In the genomic region with DNA sequence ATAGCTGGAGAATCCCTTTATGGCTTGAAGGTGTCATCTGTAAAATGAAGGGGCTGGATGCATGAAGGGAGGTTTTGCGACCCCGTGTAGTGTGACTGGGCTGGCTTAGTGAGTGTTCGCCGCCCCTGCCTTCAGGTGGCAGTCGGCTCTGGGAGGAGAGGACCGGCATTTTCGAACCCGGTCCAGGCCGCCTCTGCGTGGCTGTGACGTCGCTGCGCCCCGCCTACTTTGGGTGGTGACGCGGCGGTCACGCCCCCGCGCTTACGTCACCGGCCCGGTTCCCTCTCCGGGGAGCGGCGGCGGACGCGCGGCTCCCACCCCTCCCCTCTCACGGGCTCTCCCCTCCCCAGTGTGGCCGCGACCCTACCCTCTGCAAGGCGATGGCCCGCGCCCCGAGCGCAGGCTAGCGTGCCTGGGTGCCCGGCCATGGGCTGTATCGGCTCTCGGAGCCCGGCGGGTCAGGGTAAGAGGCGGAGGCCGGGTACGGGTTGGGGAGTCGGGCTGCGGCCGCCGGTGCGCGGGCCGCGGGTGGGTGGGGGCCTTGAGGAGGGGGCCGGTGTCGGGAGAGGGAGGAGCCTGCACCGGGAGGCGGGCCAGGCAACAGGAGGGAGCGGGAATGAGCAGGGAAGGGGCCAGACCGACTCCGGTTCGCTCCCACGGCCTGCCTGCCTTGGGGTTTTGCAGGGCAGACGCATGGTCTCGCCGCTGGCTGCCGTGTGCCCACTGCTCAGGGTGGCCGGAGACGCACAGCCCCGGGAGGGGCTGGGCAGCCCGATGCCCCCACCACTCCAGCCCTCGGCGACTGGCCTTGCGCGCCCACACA, we compare ENCODE assay signal across 8 cellular contexts. TPM values are rescaled to one million over a fixed set of nuclear protein-coding genes. Genes with fewer than 3 reads are reported as not detected.
DNase-seq lines count a peak whose midpoint lies in the region; ATAC-seq, FAIRE-seq and TF ChIP-seq lines count a peak whose summit lies in the region.

No MANE protein-coding gene starts in this region.

- no peak for TF ChIP-seq CTCF in kidney epithelial cell (IDR thresholded peaks at IDR 0.05; ENCODE audit: insufficient read depth, low read length, poor library complexity, severe bottlenecking)

- H3K27me3 Mint-ChIP-seq in central memory CD8-positive, alpha-beta T cell, result no peaks in the 10 kb centered on the region

- H3K27me3 ChIP-seq in kidney epithelial cell (ENCODE audit: control insufficient read depth, insufficient read depth, low read length), result no peaks in the 10 kb centered on the region

- H3K36me3 Mint-ChIP-seq in central memory CD8-positive, alpha-beta T cell (ENCODE audit: insufficient read depth), result peaks cover 50% of the 10 kb centered on the region

- peaks cover 48% of the 10 kb centered on the region for H3K4me1 Mint-ChIP-seq in central memory CD8-positive, alpha-beta T cell

- peak; percentile 50 for TF ChIP-seq POLR2A in GM15510 (IDR thresholded peaks at IDR 0.05; ENCODE audit: borderline replicate concordance, extremely low read depth, insufficient read length)

- H3K9me3 Mint-ChIP-seq in central memory CD8-positive, alpha-beta T cell, result no peaks in the 10 kb centered on the region

- H3K4me3 Mint-ChIP-seq in central memory CD8-positive, alpha-beta T cell, result peak overlapping the region; percentile 83

- FAIRE-seq in RCC 7860 (lab: Jason Lieb, UNC), result no peak

- H3K4me3 ChIP-seq in kidney epithelial cell (ENCODE audit: low read depth, low read length), result peak overlapping the region; percentile 61

- peak; percentile 94 for DNase-seq in NCI-H2227 (lab: John Stamatoyannopoulos, UW; ENCODE audit: unreplicated experiment)
- peak; percentile 89 for DNase-seq in activated CD4-positive, CD25-positive, alpha-beta regulatory T cell treated with anti-CD3 and anti-CD28 coated beads, Interleukin-2, amount 50 U/mL, for 72 hours
- DNase-seq in central memory CD8-positive, alpha-beta T cell (ENCODE audit: low spot score in 2 of 2), result peak; percentile 79 to 89
- DNase-seq in kidney epithelial cell (ENCODE audit: low read depth), result no peak
- peak; percentile 91 for DNase-seq in stimulated activated CD4-positive, alpha-beta T cell treated with anti-CD3 and anti-CD28 coated beads, Interleukin-15, amount 100 ng/mL, for 24 hours
- no peak for DNase-seq in RCC 7860 (ENCODE audit: low spot score)

- peaks cover 11% of the 10 kb centered on the region for H3K36me3 ChIP-seq in kidney epithelial cell (ENCODE audit: control insufficient read depth, insufficient read depth, low read length)

- peak; percentile 80 for ATAC-seq in HG02885 (IDR thresholded peaks at IDR 0.05; ENCODE audit: poor library complexity, unreplicated experiment)
- peak; percentile 70 for ATAC-seq in central memory CD8-positive, alpha-beta T cell (replicated peaks; ENCODE audit: extremely low read depth, poor library complexity, severe bottlenecking)

- peak overlapping the region; percentile 74 for H3K27ac Mint-ChIP-seq in central memory CD8-positive, alpha-beta T cell (ENCODE audit: low read depth)

RNA-seq across cellular contexts. Expression of gene FAM131A, which starts 1.5 kb away (rescaled TPM):
- total RNA-seq in kidney epithelial cell, result 14.0 and 14.7 TPM in 2 replicates

RNA-seq across cellular contexts. Expression of gene EIF4G1, which starts 21.5 kb away (rescaled TPM):
- total RNA-seq in kidney epithelial cell, result 381 and 386 TPM in 2 replicates

RNA-seq across cellular contexts. Expression of gene CLCN2, which starts 25.5 kb away (rescaled TPM):
- 2.6 and 4.0 TPM in 2 replicates for total RNA-seq in kidney epithelial cell

RNA-seq across cellular contexts. Expression of gene POLR2H, which starts 25.6 kb away (rescaled TPM):
- total RNA-seq in kidney epithelial cell, result 73.3 and 79.8 TPM in 2 replicates

RNA-seq across cellular contexts. Expression of gene PSMD2, which starts 36.8 kb away (rescaled TPM):
- 903 and 972 TPM in 2 replicates for total RNA-seq in kidney epithelial cell

Comparison
In these comparisons a context has a peak if more than half of its experiments do, and no peak if none do; other contexts are left out.
1. DNase-seq: peak in NCI-H2227 (single experiment), activated CD4-positive, CD25-positive, alpha-beta regulatory T cell treated with anti-CD3 and anti-CD28 coated beads, Interleukin-2, amount 50 U/mL, for 72 hours (single experiment), central memory CD8-positive, alpha-beta T cell (2 of 2) and stimulated activated CD4-positive, alpha-beta T cell treated with anti-CD3 and anti-CD28 coated beads, Interleukin-15, amount 100 ng/mL, for 24 hours (single experiment); none in kidney epithelial cell (single experiment) and RCC 7860 (single experiment).